Comparison of ENCODE assay signal across 19 cellular contexts in the genomic region with DNA sequence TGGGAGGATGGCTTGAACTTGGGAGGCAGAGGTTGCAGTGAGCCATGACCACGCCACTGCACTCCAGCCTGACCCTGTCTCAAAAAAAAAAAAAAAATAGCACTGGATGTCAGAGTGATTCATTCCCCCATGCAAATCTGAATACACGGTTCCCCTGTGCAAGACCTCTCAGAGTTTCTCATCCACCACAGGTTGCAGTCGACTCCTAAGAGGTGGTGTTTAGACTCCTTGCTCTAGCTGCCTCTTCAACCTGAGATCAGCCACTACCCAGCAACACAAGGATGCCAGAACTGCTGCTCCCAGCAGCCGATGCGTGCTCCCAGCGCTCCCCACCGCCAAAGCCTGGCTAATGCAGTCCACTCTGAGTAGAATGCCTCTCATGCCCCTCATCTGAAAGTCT.
"Had no signal": no experiment of that assay in that cellular context is flagged by ENCODE, and none has a peak within 500 bp of the region (broad histone marks: within the 10 kb centered on the region; RNA-seq: fewer than 3 reads in every experiment).

No MANE protein-coding gene starts in this region.

- ATAC-seq: activated CD8-positive, alpha-beta T cell treated with anti-CD3 and anti-CD28 coated beads for 36 hours; left cardiac atrium had no signal

- H3K27me3 Mint-ChIP-seq: activated naive CD8-positive, alpha-beta T cell; type B pancreatic cell had no signal

- DNase-seq: activated CD4-positive, alpha-beta T cell treated with anti-CD3 and anti-CD28 coated beads, Interleukin-2, amount 10 ng/mL, durations not matched to agents 7 days and 5 days; activated CD4-positive, CD25-positive, alpha-beta regulatory T cell treated with anti-CD3 and anti-CD28 coated beads, Interleukin-2, amount 50 U/mL, for 72 hours; activated CD8-positive, alpha-beta T cell treated with anti-CD3 and anti-CD28 coated beads for 36 hours; activated naive CD4-positive, alpha-beta T cell; activated T-cell treated with anti-CD3 and anti-CD28 coated beads, Interleukin-2, amount 50 U/mL, for 1 hour; adrenal gland; brain microvascular endothelial cell; effector CD4-positive, alpha-beta T cell; hippocampal formation; left cardiac atrium; occipital lobe; sigmoid colon; stimulated activated CD4-positive, alpha-beta T cell treated with anti-CD3 and anti-CD28 coated beads, Interleukin-2, amount 100 ng/mL, for 48 hours; stimulated activated naive CD4-positive, alpha-beta T cell treated with Interleukin-2 at 50 U/mL for 16 hours; WERI-Rb-1 had no signal

- H3K4me1 Mint-ChIP-seq: activated CD4-positive, alpha-beta T cell treated with anti-CD3 and anti-CD28 coated beads, Interleukin-2, amount 10 ng/mL, durations not matched to agents 7 days and 5 days had no signal

- H3K36me3 Mint-ChIP-seq: activated naive CD8-positive, alpha-beta T cell; natural killer cell treated with Interleukin-12 subunit alpha and Interleukin-12 subunit beta and Interleukin-15 and Interleukin-18, amount 100 ng/mL, for 72 hours had no signal

- H3K9me3 Mint-ChIP-seq: activated CD4-positive, alpha-beta T cell treated with anti-CD3 and anti-CD28 coated beads, Interleukin-2, amount 10 ng/mL, durations not matched to agents 7 days and 5 days; activated CD8-positive, alpha-beta T cell treated with anti-CD3 and anti-CD28 coated beads for 36 hours; dendritic cell treated with granulocyte-macrophage colony-stimulating factor and Interleukin-4, amounts not matched to agents 40 ng/mL and 50 ng/mL, for 4 days; natural killer cell treated with Interleukin-12 subunit alpha and Interleukin-12 subunit beta and Interleukin-15 and Interleukin-18, amount 100 ng/mL, for 72 hours; type B pancreatic cell had no signal

- H3K27ac Mint-ChIP-seq: activated CD4-positive, alpha-beta T cell treated with anti-CD3 and anti-CD28 coated beads, Interleukin-2, amount 10 ng/mL, durations not matched to agents 7 days and 5 days; activated CD8-positive, alpha-beta T cell treated with anti-CD3 and anti-CD28 coated beads for 36 hours; activated naive CD8-positive, alpha-beta T cell; dendritic cell treated with granulocyte-macrophage colony-stimulating factor and Interleukin-4, amounts not matched to agents 40 ng/mL and 50 ng/mL, for 4 days; natural killer cell treated with Interleukin-12 subunit alpha and Interleukin-12 subunit beta and Interleukin-15 and Interleukin-18, amount 100 ng/mL, for 72 hours; type B pancreatic cell had no signal

- H3K4me3 Mint-ChIP-seq: activated CD4-positive, alpha-beta T cell treated with anti-CD3 and anti-CD28 coated beads, Interleukin-2, amount 10 ng/mL, durations not matched to agents 7 days and 5 days; activated CD8-positive, alpha-beta T cell treated with anti-CD3 and anti-CD28 coated beads for 36 hours; activated naive CD8-positive, alpha-beta T cell; dendritic cell treated with granulocyte-macrophage colony-stimulating factor and Interleukin-4, amounts not matched to agents 40 ng/mL and 50 ng/mL, for 4 days; natural killer cell treated with Interleukin-12 subunit alpha and Interleukin-12 subunit beta and Interleukin-15 and Interleukin-18, amount 100 ng/mL, for 72 hours; type B pancreatic cell had no signal
